Comparison of ENCODE assay signal across 23 cellular contexts in genomic region chr10:86723009-86723408, GRCh38. TPM values are rescaled to one million over a fixed set of nuclear protein-coding genes. Genes with fewer than 3 reads are reported as not detected.
"Had no signal": no experiment of that assay in that cellular context is flagged by ENCODE, and none has a peak within 500 bp of the region (broad histone marks: within the 10 kb centered on the region; RNA-seq: fewer than 3 reads in every experiment).

No MANE protein-coding gene starts in this region.

- H3K36me3 ChIP-seq: adrenal gland, suprapubic skin, tibial nerve had no signal

- H3K9me3 Mint-ChIP-seq: activated naive CD4-positive, alpha-beta T cell treated with anti-CD3 and anti-CD28 coated beads, Interleukin-2, amount 50 U/mL, for 72 hours; activated T-cell treated with anti-CD3 and anti-CD28 coated beads, Interleukin-2, amount 50 U/mL, for 4 hours; activated T-helper 17 cell treated with anti-CD3 and anti-CD28 coated beads, Interleukin-2, amount 50 U/mL, for 72 hours; naive thymus-derived CD8-positive, alpha-beta T cell had no signal

- H3K4me1 ChIP-seq: adrenal gland, suprapubic skin, tibial nerve had no signal

- H3K4me1 Mint-ChIP-seq: activated T-helper 17 cell treated with anti-CD3 and anti-CD28 coated beads, Interleukin-2, amount 50 U/mL, for 72 hours had no signal

- H3K27ac ChIP-seq: adrenal gland, body of pancreas, suprapubic skin, tibial nerve had no signal

- H3K27me3 ChIP-seq: adrenal gland, body of pancreas, gastroesophageal sphincter, suprapubic skin, tibial nerve had no signal

- ATAC-seq: activated naive CD4-positive, alpha-beta T cell treated with anti-CD3 and anti-CD28 coated beads, Interleukin-2, amount 50 U/mL, for 72 hours; activated T-cell treated with anti-CD3 and anti-CD28 coated beads, Interleukin-2, amount 50 U/mL, for 4 hours; activated T-helper 17 cell treated with anti-CD3 and anti-CD28 coated beads, Interleukin-2, amount 50 U/mL, for 72 hours; body of pancreas; gastroesophageal sphincter; left colon; naive thymus-derived CD8-positive, alpha-beta T cell; right cardiac atrium had no signal

- H3K27ac Mint-ChIP-seq: activated naive CD4-positive, alpha-beta T cell treated with anti-CD3 and anti-CD28 coated beads, Interleukin-2, amount 50 U/mL, for 72 hours; activated T-helper 17 cell treated with anti-CD3 and anti-CD28 coated beads, Interleukin-2, amount 50 U/mL, for 72 hours had no signal

- H3K4me3 Mint-ChIP-seq: activated T-cell treated with anti-CD3 and anti-CD28 coated beads, Interleukin-2, amount 50 U/mL, for 4 hours; activated T-helper 17 cell treated with anti-CD3 and anti-CD28 coated beads, Interleukin-2, amount 50 U/mL, for 72 hours; naive thymus-derived CD8-positive, alpha-beta T cell had no signal

- H3K9me3 ChIP-seq: adrenal gland, body of pancreas, gastroesophageal sphincter, suprapubic skin, tibial nerve had no signal

- H3K36me3 Mint-ChIP-seq: activated naive CD4-positive, alpha-beta T cell treated with anti-CD3 and anti-CD28 coated beads, Interleukin-2, amount 50 U/mL, for 72 hours had no signal

- H3K4me3 ChIP-seq: adrenal gland, body of pancreas, gastroesophageal sphincter, suprapubic skin, tibial nerve had no signal

- DNase-seq: activated CD4-positive, alpha-beta T cell treated with anti-CD3 and anti-CD28 coated beads, Interleukin-2, amount 50 U/mL, for 1 hour; activated CD4-positive, CD25-positive, alpha-beta regulatory T cell treated with anti-CD3 and anti-CD28 coated beads, Interleukin-2, amount 50 U/mL, for 72 hours; activated gamma-delta T cell treated with Interleukin-2 at 50 U/mL for 16 hours; activated T-cell treated with anti-CD3 and anti-CD28 coated beads, Interleukin-2, amount 50 U/mL, for 4 hours; adrenal gland; aorta; body of pancreas; dermis blood vessel endothelial cell; effector memory CD4-positive, alpha-beta T cell; erythroblast; hippocampal formation; kidney; left colon; right cardiac atrium; stimulated activated CD4-positive, alpha-beta T cell treated with anti-CD3 and anti-CD28 coated beads, Interleukin-15, amount 100 ng/mL, for 24 hours; stimulated activated CD4-positive, alpha-beta T cell treated with anti-CD3 and anti-CD28 coated beads, Interleukin-2, amount 100 ng/mL, for 24 hours; stimulated activated naive CD4-positive, alpha-beta T cell had no signal

RNA-seq across cellular contexts. Expression of gene LDB3, which starts 54.7 kb away (rescaled TPM):
- total RNA-seq: dermis blood vessel endothelial cell had no signal
